Comparison of ENCODE assay signal across 2 cellular contexts in the genomic region with DNA sequence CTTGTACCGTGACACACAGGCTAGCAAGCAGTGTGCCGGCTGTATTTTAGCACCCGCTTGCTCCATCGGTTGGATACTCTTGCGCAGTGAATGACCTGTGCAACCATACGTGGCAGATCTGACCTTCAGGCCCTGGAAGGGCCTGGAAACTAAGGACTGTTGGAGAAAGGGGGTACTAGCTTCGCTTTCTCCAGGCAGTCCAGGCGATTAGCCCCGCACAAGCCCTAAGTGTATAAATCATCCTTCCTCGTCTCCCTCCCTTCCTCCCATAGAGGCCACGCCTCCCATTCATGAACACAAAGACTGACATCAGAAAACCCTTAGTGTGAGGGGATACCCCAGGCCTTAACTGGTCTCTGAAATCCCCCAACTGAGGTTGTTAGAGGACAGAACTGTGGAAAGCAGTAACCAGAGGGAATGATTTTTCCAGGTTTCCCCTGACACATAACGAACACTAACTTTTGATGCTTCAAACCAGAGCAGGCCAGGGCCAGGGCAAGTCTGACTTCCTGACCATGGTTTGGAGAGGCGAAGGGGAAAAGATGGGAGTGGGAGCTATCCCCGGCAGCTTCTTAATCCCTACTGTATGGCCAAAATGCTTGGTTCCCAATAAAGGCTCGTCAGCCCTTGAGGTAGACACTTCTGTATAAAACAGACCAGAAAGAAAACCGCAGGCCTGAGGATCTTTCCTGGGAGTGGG.
TF ChIP-seq lines count a peak whose summit lies in the region.

No MANE protein-coding gene starts in this region.

TF ChIP-seq in H1, 55 proteins besides CTCF, POLR2A, EP300 and RAD21:
- 0 out of 2 replicates have a peak, but pooled peaks have one; percentile 30 for TF ChIP-seq TAF1 (IDR thresholded peaks at IDR 0.05; ENCODE audit: low read depth, low read length)
- TF ChIP-seq ATF3 (IDR thresholded peaks at IDR 0.05; ENCODE audit: insufficient read depth, low read depth, low read length) = no peak

TF ChIP-seq in neural cell, 6 proteins besides CTCF, POLR2A, EP300 and RAD21:
- no peak for TF ChIP-seq TAF1 (IDR thresholded peaks at IDR 0.05; ENCODE audit: low read depth)
- peak; percentile 21 for TF ChIP-seq POLR2AphosphoS5 (IDR thresholded peaks at IDR 0.05)
